15 cellular contexts compared by ENCODE assay signal in the genomic region with DNA sequence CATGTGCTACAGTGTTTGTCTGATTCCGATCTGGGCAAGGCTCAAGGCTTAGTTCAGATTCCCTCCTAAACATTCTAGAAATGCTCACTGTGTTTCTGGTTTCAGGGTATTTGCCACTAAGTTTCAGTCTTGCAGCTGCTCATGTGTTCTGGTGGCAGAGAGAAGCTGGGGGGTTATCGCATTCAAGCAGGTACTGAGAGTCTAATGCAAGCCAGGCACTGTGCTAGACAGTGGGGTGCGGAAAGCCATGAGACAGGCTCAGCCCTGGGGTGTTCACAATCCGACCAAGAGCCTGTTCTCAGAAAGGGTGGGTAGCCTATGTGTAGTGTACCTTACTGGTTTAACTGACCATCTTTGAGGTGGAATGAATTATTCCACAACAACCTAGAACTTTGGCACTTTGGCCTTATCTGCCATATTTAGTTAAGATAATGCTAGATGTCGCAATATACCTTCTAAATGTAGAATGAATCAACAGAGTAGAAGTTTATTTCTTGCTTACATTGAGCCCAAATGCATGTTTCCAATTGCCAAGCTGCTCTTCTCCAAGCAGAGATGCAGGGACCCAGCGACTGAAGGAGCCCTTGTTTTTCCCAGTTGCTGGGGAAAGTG. TPM values are rescaled to one million over a fixed set of nuclear protein-coding genes. Genes with fewer than 3 reads are reported as not detected.
"Had no signal": no experiment of that assay in that cellular context is flagged by ENCODE, and none has a peak within 500 bp of the region (broad histone marks: within the 10 kb centered on the region; RNA-seq: fewer than 3 reads in every experiment).

No MANE protein-coding gene starts in this region.

- H3K27me3 Mint-ChIP-seq: dendritic cell treated with granulocyte-macrophage colony-stimulating factor and Interleukin-4, amounts not matched to agents 40 ng/mL and 50 ng/mL, for 4 days had no signal

- DNase-seq: activated B cell treated with CpG ODN at 0.5 μM for 24 hours; activated CD4-positive, alpha-beta T cell treated with anti-CD3 and anti-CD28 coated beads, Interleukin-2, amount 10 ng/mL, durations not matched to agents 24 days and 14 days; activated CD8-positive, alpha-beta memory T cell treated with anti-CD3 and anti-CD28 coated beads for 24 hours; activated naive CD4-positive, alpha-beta T cell treated with anti-CD3 and anti-CD28 coated beads, Interleukin-2, amount 50 U/mL, for 16 hours; amniotic stem cell; effector memory CD8-positive, alpha-beta T cell; tibial artery; uterus had no signal

- H3K4me3 Mint-ChIP-seq: activated B cell treated with CpG ODN at 0.5 μM for 24 hours; activated CD4-positive, alpha-beta T cell treated with anti-CD3 and anti-CD28 coated beads, Interleukin-2, amount 10 ng/mL, durations not matched to agents 24 days and 14 days; brain; central memory CD8-positive, alpha-beta T cell; dendritic cell treated with granulocyte-macrophage colony-stimulating factor and Interleukin-4, amounts not matched to agents 40 ng/mL and 50 ng/mL, for 4 days; effector memory CD8-positive, alpha-beta T cell; memory B cell; T-helper 1 cell treated with Interleukin-12 subunit alpha and Interleukin-12 subunit beta and Interleukin-4 antibody, amounts not matched to agents 30 μg/mL and 1 μg/mL, for 36 hours had no signal

- H3K36me3 Mint-ChIP-seq: brain, memory B cell had no signal

- H3K4me3 ChIP-seq: smooth muscle cell, tibial artery, uterus had no signal

- H3K27ac Mint-ChIP-seq: activated B cell treated with CpG ODN at 0.5 μM for 24 hours; activated CD4-positive, alpha-beta T cell treated with anti-CD3 and anti-CD28 coated beads, Interleukin-2, amount 10 ng/mL, durations not matched to agents 24 days and 14 days; brain; dendritic cell treated with granulocyte-macrophage colony-stimulating factor and Interleukin-4, amounts not matched to agents 40 ng/mL and 50 ng/mL, for 4 days; effector memory CD8-positive, alpha-beta T cell; memory B cell; T-helper 1 cell treated with Interleukin-12 subunit alpha and Interleukin-12 subunit beta and Interleukin-4 antibody, amounts not matched to agents 30 μg/mL and 1 μg/mL, for 36 hours had no signal

- H3K79me2 ChIP-seq: parathyroid adenoma had no signal

- H3K36me3 ChIP-seq: tibial artery, uterus had no signal

- H3K4me1 ChIP-seq: uterus had no signal

- H3K9me3 Mint-ChIP-seq: activated B cell treated with CpG ODN at 0.5 μM for 24 hours; activated CD4-positive, alpha-beta T cell treated with anti-CD3 and anti-CD28 coated beads, Interleukin-2, amount 10 ng/mL, durations not matched to agents 24 days and 14 days; brain; central memory CD8-positive, alpha-beta T cell; dendritic cell treated with granulocyte-macrophage colony-stimulating factor and Interleukin-4, amounts not matched to agents 40 ng/mL and 50 ng/mL, for 4 days; effector memory CD8-positive, alpha-beta T cell; memory B cell; T-helper 1 cell treated with Interleukin-12 subunit alpha and Interleukin-12 subunit beta and Interleukin-4 antibody, amounts not matched to agents 30 μg/mL and 1 μg/mL, for 36 hours had no signal

- H3K27me3 ChIP-seq: tibial artery, uterus had no signal

- H3K4me1 Mint-ChIP-seq: activated B cell treated with CpG ODN at 0.5 μM for 24 hours; activated CD4-positive, alpha-beta T cell treated with anti-CD3 and anti-CD28 coated beads, Interleukin-2, amount 10 ng/mL, durations not matched to agents 24 days and 14 days; central memory CD8-positive, alpha-beta T cell; memory B cell had no signal

- ATAC-seq: effector memory CD8-positive, alpha-beta T cell had no signal

- H3K27ac ChIP-seq: parathyroid adenoma, tibial artery, uterus had no signal

- H2AFZ ChIP-seq: parathyroid adenoma had no signal

- H3K9me3 ChIP-seq: tibial artery, uterus had no signal

- H3K9ac ChIP-seq: parathyroid adenoma had no signal

RNA-seq across cellular contexts. Expression of a gene that starts 55.2 kb away (rescaled TPM):
- total RNA-seq: activated CD4-positive, alpha-beta T cell treated with anti-CD3 and anti-CD28 coated beads, Interleukin-2, amount 10 ng/mL, durations not matched to agents 24 days and 14 days had no signal
